Comparison of ENCODE assay signal across 1 cellular context in the genomic region with DNA sequence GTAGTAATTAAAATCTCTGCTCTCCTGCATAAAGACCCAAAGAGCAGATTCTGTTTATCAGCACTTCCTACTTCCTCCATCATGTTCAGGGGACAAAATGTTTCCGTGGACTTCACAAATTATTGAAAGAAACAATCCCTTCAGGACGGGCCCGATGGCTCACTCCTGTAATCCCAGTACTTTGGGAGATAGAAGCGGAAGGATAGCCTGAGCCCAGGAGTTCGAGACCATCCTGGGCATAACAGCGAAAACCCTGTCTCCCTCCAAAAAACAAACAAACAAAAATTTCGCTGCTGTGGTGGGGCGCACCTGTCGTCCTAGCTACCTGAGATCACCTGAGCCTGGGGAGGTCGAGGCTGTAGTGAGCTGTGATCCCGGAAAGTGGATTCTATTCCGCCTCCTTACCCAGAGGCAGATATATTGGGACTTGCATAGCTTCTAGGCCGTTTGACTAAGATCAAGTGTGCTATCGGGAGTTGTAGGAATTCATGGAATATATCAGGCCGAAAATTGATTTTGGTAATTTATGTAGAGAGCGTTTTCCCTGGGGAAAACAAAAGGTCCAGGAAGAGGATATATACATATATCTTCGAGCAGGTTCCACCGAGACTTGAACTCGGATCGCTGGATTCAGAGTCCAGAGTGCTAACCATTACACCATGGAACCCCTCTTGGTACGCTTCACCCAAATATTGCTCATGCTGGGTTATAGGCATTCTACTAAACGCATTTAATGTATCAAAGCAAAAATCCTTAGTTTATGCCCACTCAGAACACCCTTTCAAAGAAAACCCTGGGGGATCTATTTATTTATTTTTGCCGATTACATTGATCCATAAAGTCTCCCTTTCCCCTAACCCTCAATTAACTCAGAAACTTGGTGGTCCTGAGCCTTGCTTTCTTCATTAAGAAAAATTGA.
TF ChIP-seq lines count a peak whose summit lies in the region.

No MANE protein-coding gene starts in this region.

TF ChIP-seq in K562, 482 proteins besides CTCF, POLR2A, EP300 and RAD21 (continued from another document and continues in another):
- TF ChIP-seq, protein P1, sequence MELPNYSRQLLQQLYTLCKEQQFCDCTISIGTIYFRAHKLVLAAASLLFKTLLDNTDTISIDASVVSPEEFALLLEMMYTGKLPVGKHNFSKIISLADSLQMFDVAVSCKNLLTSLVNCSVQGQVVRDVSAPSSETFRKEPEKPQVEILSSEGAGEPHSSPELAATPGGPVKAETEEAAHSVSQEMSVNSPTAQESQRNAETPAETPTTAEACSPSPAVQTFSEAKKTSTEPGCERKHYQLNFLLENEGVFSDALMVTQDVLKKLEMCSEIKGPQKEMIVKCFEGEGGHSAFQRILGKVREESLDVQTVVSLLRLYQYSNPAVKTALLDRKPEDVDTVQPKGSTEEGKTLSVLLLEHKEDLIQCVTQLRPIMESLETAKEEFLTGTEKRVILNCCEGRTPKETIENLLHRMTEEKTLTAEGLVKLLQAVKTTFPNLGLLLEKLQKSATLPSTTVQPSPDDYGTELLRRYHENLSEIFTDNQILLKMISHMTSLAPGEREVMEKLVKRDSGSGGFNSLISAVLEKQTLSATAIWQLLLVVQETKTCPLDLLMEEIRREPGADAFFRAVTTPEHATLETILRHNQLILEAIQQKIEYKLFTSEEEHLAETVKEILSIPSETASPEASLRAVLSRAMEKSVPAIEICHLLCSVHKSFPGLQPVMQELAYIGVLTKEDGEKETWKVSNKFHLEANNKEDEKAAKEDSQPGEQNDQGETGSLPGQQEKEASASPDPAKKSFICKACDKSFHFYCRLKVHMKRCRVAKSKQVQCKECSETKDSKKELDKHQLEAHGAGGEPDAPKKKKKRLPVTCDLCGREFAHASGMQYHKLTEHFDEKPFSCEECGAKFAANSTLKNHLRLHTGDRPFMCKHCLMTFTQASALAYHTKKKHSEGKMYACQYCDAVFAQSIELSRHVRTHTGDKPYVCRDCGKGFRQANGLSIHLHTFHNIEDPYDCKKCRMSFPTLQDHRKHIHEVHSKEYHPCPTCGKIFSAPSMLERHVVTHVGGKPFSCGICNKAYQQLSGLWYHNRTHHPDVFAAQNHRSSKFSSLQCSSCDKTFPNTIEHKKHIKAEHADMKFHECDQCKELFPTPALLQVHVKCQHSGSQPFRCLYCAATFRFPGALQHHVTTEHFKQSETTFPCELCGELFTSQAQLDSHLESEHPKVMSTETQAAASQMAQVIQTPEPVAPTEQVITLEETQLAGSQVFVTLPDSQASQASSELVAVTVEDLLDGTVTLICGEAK (IDR thresholded peaks at IDR 0.05): peak; percentile 80
- TF ChIP-seq, protein P1 (CRISPR knock-in tag; IDR thresholded peaks at IDR 0.05): no peak
- TF ChIP-seq TRIM28 (IDR thresholded peaks at IDR 0.05) (0 out of 2 replicates have a peak, but pooled peaks have one; percentile 43), ETS2 (tag; IDR thresholded peaks at IDR 0.05; ENCODE audit: borderline replicate concordance, poor library complexity, severe bottlenecking) (no peak), MTA1 (IDR thresholded peaks at IDR 0.05; ENCODE audit: borderline replicate concordance) (peak; percentile 76; the same call in 1 of the 2 replicates), ZNF12 (CRISPR knock-in tag; IDR thresholded peaks at IDR 0.05) (peak; percentile 39; the same call in 1 of the 2 replicates), BDP1 (IDR thresholded peaks at IDR 0.05; ENCODE audit: insufficient read depth, insufficient read length) (peak; percentile 73), ZNF134 (CRISPR knock-in tag; conservative IDR thresholded peaks at IDR 0.05) (no peak), YY1 (IDR thresholded peaks at IDR 0.05; ENCODE audit: borderline replicate concordance in 1 of 3, control insufficient read depth in 1 of 3, extremely low read depth in 1 of 3, insufficient read depth in 3 of 3, insufficient read length in 1 of 3, insufficient replicate concordance in 2 of 3, low read depth in 1 of 3, low read length in 2 of 3) (no peak), FOSL1 (tag; conservative IDR thresholded peaks at IDR 0.05) (no peak), PHTF2 (CRISPR knock-in tag; IDR thresholded peaks at IDR 0.05) (no peak), ZC3H8 (IDR thresholded peaks at IDR 0.05) (0 out of 2 replicates have a peak, but pooled peaks have one; percentile 22), CEBPG (CRISPR knock-in tag; IDR thresholded peaks at IDR 0.05) (no peak), CEBPG (tag; conservative IDR thresholded peaks at IDR 0.05 in 1 of 2, IDR thresholded peaks at IDR 0.05 in 1 of 2) (peak in 1 of 2 experiments; percentile 26; a peak in 2 of 4 replicates), NELFE (IDR thresholded peaks at IDR 0.05; ENCODE audit: insufficient read depth, insufficient read length) (no peak), ZNF24 (IDR thresholded peaks at IDR 0.05) (0 out of 2 replicates have a peak, but pooled peaks have one; percentile 16), MTF1 (CRISPR knock-in tag; IDR thresholded peaks at IDR 0.05; ENCODE audit: borderline replicate concordance) (no peak), NFIC (IDR thresholded peaks at IDR 0.05) (peak; percentile 85), RNF2 (IDR thresholded peaks at IDR 0.05) (peak; percentile 75; the same call in 1 of the 2 replicates)
- TF ChIP-seq, protein P2, sequence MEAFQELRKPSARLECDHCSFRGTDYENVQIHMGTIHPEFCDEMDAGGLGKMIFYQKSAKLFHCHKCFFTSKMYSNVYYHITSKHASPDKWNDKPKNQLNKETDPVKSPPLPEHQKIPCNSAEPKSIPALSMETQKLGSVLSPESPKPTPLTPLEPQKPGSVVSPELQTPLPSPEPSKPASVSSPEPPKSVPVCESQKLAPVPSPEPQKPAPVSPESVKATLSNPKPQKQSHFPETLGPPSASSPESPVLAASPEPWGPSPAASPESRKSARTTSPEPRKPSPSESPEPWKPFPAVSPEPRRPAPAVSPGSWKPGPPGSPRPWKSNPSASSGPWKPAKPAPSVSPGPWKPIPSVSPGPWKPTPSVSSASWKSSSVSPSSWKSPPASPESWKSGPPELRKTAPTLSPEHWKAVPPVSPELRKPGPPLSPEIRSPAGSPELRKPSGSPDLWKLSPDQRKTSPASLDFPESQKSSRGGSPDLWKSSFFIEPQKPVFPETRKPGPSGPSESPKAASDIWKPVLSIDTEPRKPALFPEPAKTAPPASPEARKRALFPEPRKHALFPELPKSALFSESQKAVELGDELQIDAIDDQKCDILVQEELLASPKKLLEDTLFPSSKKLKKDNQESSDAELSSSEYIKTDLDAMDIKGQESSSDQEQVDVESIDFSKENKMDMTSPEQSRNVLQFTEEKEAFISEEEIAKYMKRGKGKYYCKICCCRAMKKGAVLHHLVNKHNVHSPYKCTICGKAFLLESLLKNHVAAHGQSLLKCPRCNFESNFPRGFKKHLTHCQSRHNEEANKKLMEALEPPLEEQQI (IDR thresholded peaks at IDR 0.05): peak; percentile 84
- TF ChIP-seq, protein P3, sequence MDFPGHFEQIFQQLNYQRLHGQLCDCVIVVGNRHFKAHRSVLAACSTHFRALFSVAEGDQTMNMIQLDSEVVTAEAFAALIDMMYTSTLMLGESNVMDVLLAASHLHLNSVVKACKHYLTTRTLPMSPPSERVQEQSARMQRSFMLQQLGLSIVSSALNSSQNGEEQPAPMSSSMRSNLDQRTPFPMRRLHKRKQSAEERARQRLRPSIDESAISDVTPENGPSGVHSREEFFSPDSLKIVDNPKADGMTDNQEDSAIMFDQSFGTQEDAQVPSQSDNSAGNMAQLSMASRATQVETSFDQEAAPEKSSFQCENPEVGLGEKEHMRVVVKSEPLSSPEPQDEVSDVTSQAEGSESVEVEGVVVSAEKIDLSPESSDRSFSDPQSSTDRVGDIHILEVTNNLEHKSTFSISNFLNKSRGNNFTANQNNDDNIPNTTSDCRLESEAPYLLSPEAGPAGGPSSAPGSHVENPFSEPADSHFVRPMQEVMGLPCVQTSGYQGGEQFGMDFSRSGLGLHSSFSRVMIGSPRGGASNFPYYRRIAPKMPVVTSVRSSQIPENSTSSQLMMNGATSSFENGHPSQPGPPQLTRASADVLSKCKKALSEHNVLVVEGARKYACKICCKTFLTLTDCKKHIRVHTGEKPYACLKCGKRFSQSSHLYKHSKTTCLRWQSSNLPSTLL (IDR thresholded peaks at IDR 0.05): peak; percentile 87
- TF ChIP-seq, protein P4, sequence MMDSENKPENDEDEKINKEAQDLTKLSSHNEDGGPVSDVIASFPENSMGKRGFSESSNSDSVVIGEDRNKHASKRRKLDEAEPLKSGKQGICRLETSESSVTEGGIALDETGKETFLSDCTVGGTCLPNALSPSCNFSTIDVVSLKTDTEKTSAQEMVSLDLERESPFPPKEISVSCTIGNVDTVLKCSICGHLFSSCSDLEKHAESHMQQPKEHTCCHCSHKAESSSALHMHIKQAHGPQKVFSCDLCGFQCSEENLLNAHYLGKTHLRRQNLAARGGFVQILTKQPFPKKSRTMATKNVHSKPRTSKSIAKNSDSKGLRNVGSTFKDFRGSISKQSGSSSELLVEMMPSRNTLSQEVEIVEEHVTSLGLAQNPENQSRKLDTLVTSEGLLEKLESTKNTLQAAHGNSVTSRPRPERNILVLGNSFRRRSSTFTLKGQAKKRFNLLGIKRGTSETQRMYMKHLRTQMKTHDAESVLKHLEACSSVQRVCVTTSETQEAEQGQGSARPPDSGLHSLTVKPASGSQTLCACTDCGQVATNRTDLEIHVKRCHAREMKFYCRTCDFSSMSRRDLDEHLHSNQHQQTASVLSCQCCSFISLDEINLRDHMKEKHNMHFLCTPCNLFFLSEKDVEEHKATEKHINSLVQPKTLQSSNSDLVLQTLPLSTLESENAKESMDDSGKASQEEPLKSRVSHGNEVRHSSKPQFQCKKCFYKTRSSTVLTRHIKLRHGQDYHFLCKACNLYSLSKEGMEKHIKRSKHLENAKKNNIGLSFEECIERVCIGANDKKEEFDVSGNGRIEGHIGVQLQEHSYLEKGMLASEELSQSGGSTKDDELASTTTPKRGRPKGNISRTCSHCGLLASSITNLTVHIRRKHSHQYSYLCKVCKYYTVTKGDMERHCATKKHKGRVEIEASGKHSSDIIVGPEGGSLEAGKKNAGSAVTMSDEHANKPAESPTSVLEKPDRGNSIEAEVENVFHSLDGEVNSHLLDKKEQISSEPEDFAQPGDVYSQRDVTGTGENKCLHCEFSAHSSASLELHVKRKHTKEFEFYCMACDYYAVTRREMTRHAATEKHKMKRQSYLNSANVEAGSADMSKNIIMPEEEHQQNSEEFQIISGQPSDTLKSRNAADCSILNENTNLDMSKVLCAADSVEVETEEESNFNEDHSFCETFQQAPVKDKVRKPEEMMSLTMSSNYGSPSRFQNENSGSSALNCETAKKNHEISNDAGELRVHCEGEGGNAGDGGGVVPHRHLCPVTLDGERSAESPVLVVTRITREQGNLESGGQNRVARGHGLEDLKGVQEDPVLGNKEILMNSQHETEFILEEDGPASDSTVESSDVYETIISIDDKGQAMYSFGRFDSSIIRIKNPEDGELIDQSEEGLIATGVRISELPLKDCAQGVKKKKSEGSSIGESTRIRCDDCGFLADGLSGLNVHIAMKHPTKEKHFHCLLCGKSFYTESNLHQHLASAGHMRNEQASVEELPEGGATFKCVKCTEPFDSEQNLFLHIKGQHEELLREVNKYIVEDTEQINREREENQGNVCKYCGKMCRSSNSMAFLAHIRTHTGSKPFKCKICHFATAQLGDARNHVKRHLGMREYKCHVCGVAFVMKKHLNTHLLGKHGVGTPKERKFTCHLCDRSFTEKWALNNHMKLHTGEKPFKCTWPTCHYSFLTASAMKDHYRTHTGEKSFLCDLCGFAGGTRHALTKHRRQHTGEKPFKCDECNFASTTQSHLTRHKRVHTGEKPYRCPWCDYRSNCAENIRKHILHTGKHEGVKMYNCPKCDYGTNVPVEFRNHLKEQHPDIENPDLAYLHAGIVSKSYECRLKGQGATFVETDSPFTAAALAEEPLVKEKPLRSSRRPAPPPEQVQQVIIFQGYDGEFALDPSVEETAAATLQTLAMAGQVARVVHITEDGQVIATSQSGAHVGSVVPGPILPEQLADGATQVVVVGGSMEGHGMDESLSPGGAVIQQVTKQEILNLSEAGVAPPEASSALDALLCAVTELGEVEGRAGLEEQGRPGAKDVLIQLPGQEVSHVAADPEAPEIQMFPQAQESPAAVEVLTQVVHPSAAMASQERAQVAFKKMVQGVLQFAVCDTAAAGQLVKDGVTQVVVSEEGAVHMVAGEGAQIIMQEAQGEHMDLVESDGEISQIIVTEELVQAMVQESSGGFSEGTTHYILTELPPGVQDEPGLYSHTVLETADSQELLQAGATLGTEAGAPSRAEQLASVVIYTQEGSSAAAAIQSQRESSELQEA (IDR thresholded peaks at IDR 0.05; ENCODE audit: low read depth): peak; percentile 80
- TF ChIP-seq, protein P5, sequence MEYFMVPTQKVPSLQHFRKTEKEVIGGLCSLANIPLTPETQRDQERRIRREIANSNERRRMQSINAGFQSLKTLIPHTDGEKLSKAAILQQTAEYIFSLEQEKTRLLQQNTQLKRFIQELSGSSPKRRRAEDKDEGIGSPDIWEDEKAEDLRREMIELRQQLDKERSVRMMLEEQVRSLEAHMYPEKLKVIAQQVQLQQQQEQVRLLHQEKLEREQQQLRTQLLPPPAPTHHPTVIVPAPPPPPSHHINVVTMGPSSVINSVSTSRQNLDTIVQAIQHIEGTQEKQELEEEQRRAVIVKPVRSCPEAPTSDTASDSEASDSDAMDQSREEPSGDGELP (CRISPR knock-in tag; IDR thresholded peaks at IDR 0.05; ENCODE audit: borderline replicate concordance): no peak
- TF ChIP-seq, protein P6, sequence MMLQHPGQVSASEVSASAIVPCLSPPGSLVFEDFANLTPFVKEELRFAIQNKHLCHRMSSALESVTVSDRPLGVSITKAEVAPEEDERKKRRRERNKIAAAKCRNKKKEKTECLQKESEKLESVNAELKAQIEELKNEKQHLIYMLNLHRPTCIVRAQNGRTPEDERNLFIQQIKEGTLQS (IDR thresholded peaks at IDR 0.05): no peak; the same call in 1 of the 2 replicates
- TF ChIP-seq, protein P6 (CRISPR knock-in tag; conservative IDR thresholded peaks at IDR 0.05): no peak
